Comparison of ENCODE assay signal across 13 cellular contexts in genomic region chr4:86974481-86975050, GRCh38. TPM values are rescaled to one million over a fixed set of nuclear protein-coding genes. Genes with fewer than 3 reads are reported as not detected.
DNase-seq lines count a peak whose midpoint lies in the region; ATAC-seq and TF ChIP-seq lines count a peak whose summit lies in the region.
"Had no signal": no experiment of that assay in that cellular context is flagged by ENCODE, and none has a peak within 500 bp of the region (broad histone marks: within the 10 kb centered on the region; RNA-seq: fewer than 3 reads in every experiment).

No MANE protein-coding gene starts in this region.

- TF ChIP-seq CTCF in A673 (conservative IDR thresholded peaks at IDR 0.05; ENCODE audit: low read depth, low read length) (no peak), RWPE2 (IDR thresholded peaks at IDR 0.05; ENCODE audit: poor library complexity, severe bottlenecking) (no peak), mucosa of descending colon (IDR thresholded peaks at IDR 0.05) (no peak)

- no peaks in the 10 kb centered on the region for H3K9me3 Mint-ChIP-seq in dendritic cell treated with granulocyte-macrophage colony-stimulating factor and Interleukin-4, amounts not matched to agents 40 ng/mL and 50 ng/mL, for 4 days
- H3K9me3 Mint-ChIP-seq: stimulated activated naive B cell treated with anti-CD40 and anti-IgM and Interleukin-4, amounts not matched to agents 10 μg/mL and 1 μg/mL and 100 μg/mL, for 72 hours had no signal

- CTCF ChIA-PET in A673 (lab: Charles Lee): interaction anchor here (0.5 kb wide), 1 partner anchor 58 kb away, joined by 5 read pairs; no protein-coding TSS in a partner anchor

- no peaks in the 10 kb centered on the region for H3K27me3 Mint-ChIP-seq in dendritic cell treated with granulocyte-macrophage colony-stimulating factor and Interleukin-4, amounts not matched to agents 40 ng/mL and 50 ng/mL, for 4 days
- H3K27me3 Mint-ChIP-seq: stimulated activated naive B cell treated with anti-CD40 and anti-IgM and Interleukin-4, amounts not matched to agents 10 μg/mL and 1 μg/mL and 100 μg/mL, for 72 hours had no signal

- ATAC-seq in RWPE2 (ENCODE audit: low read depth) (no peak), mucosa of descending colon (no peak), GM18505 (IDR thresholded peaks at IDR 0.05; ENCODE audit: unreplicated experiment) (no peak)
- ATAC-seq: stimulated activated naive B cell treated with anti-CD40 and anti-IgM and Interleukin-4, amounts not matched to agents 10 μg/mL and 1 μg/mL and 100 μg/mL, for 72 hours had no signal

- POLR2A ChIA-PET in A673 (lab: Charles Lee; ENCODE audit: low non-redundant PET): no interaction called here

- peaks cover 75% of the 10 kb centered on the region for H3K4me1 Mint-ChIP-seq in dendritic cell treated with granulocyte-macrophage colony-stimulating factor and Interleukin-4, amounts not matched to agents 40 ng/mL and 50 ng/mL, for 4 days (ENCODE audit: low read depth)

- H3K9me3 ChIP-seq in A673 (ENCODE audit: low read depth, low read length, poor library complexity, severe bottlenecking) (no peaks in the 10 kb centered on the region), RWPE2 (ENCODE audit: severe bottlenecking) (no peaks in the 10 kb centered on the region), mucosa of descending colon (no peaks in the 10 kb centered on the region)

- H3K4me1 ChIP-seq in A673 (ENCODE audit: insufficient read depth, low read length, poor library complexity, severe bottlenecking) (peaks cover 71% of the 10 kb centered on the region), RWPE2 (ENCODE audit: insufficient read depth, poor library complexity, severe bottlenecking) (peaks cover 39% of the 10 kb centered on the region), mucosa of descending colon (ENCODE audit: low read depth) (peaks cover 49% of the 10 kb centered on the region)

- DNase-seq in A673 (ENCODE audit: low spot score) (peak; percentile 88), EL (peak; percentile 23), RWPE2 (ENCODE audit: low spot score) (no peak), mucosa of descending colon (no peak), amygdala (lab: John Stamatoyannopoulos, UW) (no peak), NCI-H1417 treated with DMSO at 0.1 percent for 48 hours (lab: John Stamatoyannopoulos, UW) (no peak)
- DNase-seq: activated CD8-positive, alpha-beta memory T cell treated with anti-CD3 and anti-CD28 coated beads, Interleukin-2, amount 50 U/mL, for 4 hours; glutamatergic neuron; NCI-H1048; stimulated activated CD4-positive, alpha-beta T cell treated with anti-CD3 and anti-CD28 coated beads, Interleukin-4, amount 100 ng/mL, for 24 hours; stimulated activated naive B cell treated with anti-CD40 and anti-IgM and Interleukin-4, amounts not matched to agents 10 μg/mL and 1 μg/mL and 100 μg/mL, for 72 hours had no signal

- peak overlapping the region; percentile 96 for H3K27ac ChIP-seq in A673 (ENCODE audit: low read depth, low read length, poor library complexity, severe bottlenecking)
- peak overlapping the region; percentile 45 for H3K27ac ChIP-seq in RWPE2 (ENCODE audit: poor library complexity, severe bottlenecking)

- no peak overlapping the region for H3K4me3 Mint-ChIP-seq in dendritic cell treated with granulocyte-macrophage colony-stimulating factor and Interleukin-4, amounts not matched to agents 40 ng/mL and 50 ng/mL, for 4 days
- H3K4me3 Mint-ChIP-seq: stimulated activated naive B cell treated with anti-CD40 and anti-IgM and Interleukin-4, amounts not matched to agents 10 μg/mL and 1 μg/mL and 100 μg/mL, for 72 hours had no signal

- H3K4me3 ChIP-seq in A673 (ENCODE audit: low read depth, low read length, poor library complexity, severe bottlenecking) (no peak overlapping the region), RWPE2 (ENCODE audit: severe bottlenecking) (no peak overlapping the region), mucosa of descending colon (no peak overlapping the region)

- no TSS peak for BruUV-seq in A673 (replicated peaks; lab: Mats Ljungman, UMichigan)

- intact Hi-C loops in A673 (cut with micrococcal nuclease; ENCODE audit: unreplicated experiment) (no loop called here), mucosa of descending colon (cut with DNase I, micrococcal nuclease) (no loop called here)
- intact Hi-C loops in dendritic cell treated with granulocyte-macrophage colony-stimulating factor and Interleukin-4, amounts not matched to agents 40 ng/mL and 50 ng/mL, for 4 days (cut with micrococcal nuclease): no loop called here

- no peaks in the 10 kb centered on the region for H3K36me3 ChIP-seq in A673 (ENCODE audit: insufficient read depth, low read length, poor library complexity, severe bottlenecking)
- H3K36me3 ChIP-seq in RWPE2 (ENCODE audit: low read depth): no peaks in the 10 kb centered on the region
- no peaks in the 10 kb centered on the region for H3K36me3 ChIP-seq in mucosa of descending colon (ENCODE audit: low read depth)

- H3K36me3 Mint-ChIP-seq in dendritic cell treated with granulocyte-macrophage colony-stimulating factor and Interleukin-4, amounts not matched to agents 40 ng/mL and 50 ng/mL, for 4 days (ENCODE audit: low read depth): peaks cover 42% of the 10 kb centered on the region

- TF ChIP-seq POLR2A in GM18505 (IDR thresholded peaks at IDR 0.05; ENCODE audit: borderline replicate concordance, extremely low read depth, insufficient read depth, insufficient read length): no peak

- H3K27me3 ChIP-seq in A673 (replicated peaks; ENCODE audit: insufficient read depth, low read depth, low read length, poor library complexity) (no peaks in the 10 kb centered on the region), RWPE2 (ENCODE audit: insufficient read depth, poor library complexity, severe bottlenecking) (no peaks in the 10 kb centered on the region)

- peak overlapping the region; percentile 49 for H3K27ac Mint-ChIP-seq in dendritic cell treated with granulocyte-macrophage colony-stimulating factor and Interleukin-4, amounts not matched to agents 40 ng/mL and 50 ng/mL, for 4 days
- H3K27ac Mint-ChIP-seq: stimulated activated naive B cell treated with anti-CD40 and anti-IgM and Interleukin-4, amounts not matched to agents 10 μg/mL and 1 μg/mL and 100 μg/mL, for 72 hours had no signal

RNA-seq across cellular contexts. Expression of gene AFF1, which starts 39.8 kb away (rescaled TPM):
- total RNA-seq in A673 (2021) (60.1 and 65.4 TPM in 2 replicates), mucosa of descending colon (100 to 1,000 TPM in 2 of 3 donors, 10 to 100 TPM in 1; 84.0 to 150 (median 120) TPM)

Comparison
In these comparisons a context has a peak if more than half of its experiments do, and no peak if none do; other contexts are left out.
1. DNase-seq: peak in A673 (single experiment) and EL (single experiment); none in RWPE2 (single experiment), mucosa of descending colon (0 of 3), amygdala (0 of 56) and NCI-H1417 treated with DMSO at 0.1 percent for 48 hours (single experiment).